11 cellular contexts compared by ENCODE assay signal in genomic region chr22:32533265-32534068, GRCh38. TPM values are rescaled to one million over a fixed set of nuclear protein-coding genes. Genes with fewer than 3 reads are reported as not detected.
DNase-seq lines count a peak whose midpoint lies in the region; ATAC-seq and TF ChIP-seq lines count a peak whose summit lies in the region.
"Had no signal": no experiment of that assay in that cellular context is flagged by ENCODE, and none has a peak within 500 bp of the region (broad histone marks: within the 10 kb centered on the region; RNA-seq: fewer than 3 reads in every experiment).

No MANE protein-coding gene starts in this region.

- no peak for TF ChIP-seq CTCF in chondrocyte (IDR thresholded peaks at IDR 0.05)
- TF ChIP-seq CTCF in lung (IDR thresholded peaks at IDR 0.05; ENCODE audit: control extremely low read depth, extremely low read depth), result no peak
- TF ChIP-seq CTCF in suprapubic skin (IDR thresholded peaks at IDR 0.05), result no peak
- no peak for TF ChIP-seq CTCF in GM13977 (IDR thresholded peaks at IDR 0.05; ENCODE audit: extremely low read depth, insufficient read depth, missing control alignments)
- TF ChIP-seq CTCF in WERI-Rb-1 (IDR thresholded peaks at IDR 0.05; ENCODE audit: low read depth, low read length), result no peak

- no peaks in the 10 kb centered on the region for H3K36me3 ChIP-seq in lung (ENCODE audit: control insufficient read depth in 2 of 2, insufficient read depth in 2 of 2, low read length in 2 of 2)
- H3K36me3 ChIP-seq in suprapubic skin, result no peaks in the 10 kb centered on the region
- H3K36me3 ChIP-seq in WERI-Rb-1, result no peaks in the 10 kb centered on the region

- no peak for TF ChIP-seq POLR2A in suprapubic skin (IDR thresholded peaks at IDR 0.05)

- H3K4me1 Mint-ChIP-seq in chondrocyte (ENCODE audit: low read depth), result peaks cover 49% of the 10 kb centered on the region

- H3K4me3 Mint-ChIP-seq in chondrocyte (ENCODE audit: unreplicated experiment), result no peak overlapping the region
- H3K4me3 Mint-ChIP-seq: activated T-helper 1 cell treated with anti-CD3 and anti-CD28 coated beads, Interleukin-12 subunit alpha, Interleukin-12 subunit beta, Interleukin-2, Interleukin-4 antibody, amounts not matched to agents 30 ng/mL and 10 ng/mL and 1 ng/mL, durations not matched to agents 14 hours and 24 hours and 36 hours had no signal

- ATAC-seq in lung (ENCODE audit: insufficient read depth, low FRiP score) (no peak), GM19467 (IDR thresholded peaks at IDR 0.05; ENCODE audit: unreplicated experiment) (no peak)

- peaks cover 2 to 26% of the 10 kb centered on the region in 2 donors for H3K4me1 ChIP-seq in lung (ENCODE audit: control insufficient read depth in 2 of 2, insufficient read depth in 2 of 2, low read length in 2 of 2)
- H3K4me1 ChIP-seq in suprapubic skin, result peaks cover 62% of the 10 kb centered on the region

- H3K27ac ChIP-seq in lung (ENCODE audit: low read depth in 1 of 2, low read length in 1 of 2) (peak overlapping the region; percentile 56 to 82), suprapubic skin (peak overlapping the region; percentile 77), WERI-Rb-1 (no peak overlapping the region)

- H3K9me3 Mint-ChIP-seq in chondrocyte (ENCODE audit: low read depth), result peaks cover 3% of the 10 kb centered on the region
- H3K9me3 Mint-ChIP-seq: activated T-helper 1 cell treated with anti-CD3 and anti-CD28 coated beads, Interleukin-12 subunit alpha, Interleukin-12 subunit beta, Interleukin-2, Interleukin-4 antibody, amounts not matched to agents 30 ng/mL and 10 ng/mL and 1 ng/mL, durations not matched to agents 14 hours and 24 hours and 36 hours had no signal

- peaks cover 3% of the 10 kb centered on the region for H3K27me3 Mint-ChIP-seq in chondrocyte (ENCODE audit: low read depth)

- no peaks in the 10 kb centered on the region for H3K27me3 ChIP-seq in lung (ENCODE audit: control insufficient read depth, insufficient read depth)
- H3K27me3 ChIP-seq in suprapubic skin, result no peaks in the 10 kb centered on the region
- no peaks in the 10 kb centered on the region for H3K27me3 ChIP-seq in WERI-Rb-1 (ENCODE audit: insufficient read depth, low read depth, severe bottlenecking)

- H3K4me3 ChIP-seq in lung (no peak overlapping the region), suprapubic skin (no peak overlapping the region), WERI-Rb-1 (ENCODE audit: low read depth, low read length) (no peak overlapping the region)

- DNase-seq in M059J (ENCODE audit: low read depth) (peak; percentile 53), chondrocyte (ENCODE audit: low spot score) (no peak), lung (ENCODE audit: low spot score) (no peak), suprapubic skin (ENCODE audit: low spot score in 2 of 2) (no peak), GM13977 (ENCODE audit: low spot score) (no peak), WERI-Rb-1 (no peak)
- DNase-seq in activated CD4-positive, alpha-beta T cell treated with anti-CD3 and anti-CD28 coated beads for 48 hours, result no peak
- DNase-seq: dermis blood vessel endothelial cell, NCI-H187 treated with DMSO at 0.1 percent for 48 hours had no signal

- H3K9me3 ChIP-seq in lung (ENCODE audit: control insufficient read depth in 2 of 2, insufficient read depth in 1 of 2, low read length in 1 of 2) (peaks cover 0 to under 1% of the 10 kb centered on the region in 2 donors), suprapubic skin (no peaks in the 10 kb centered on the region), WERI-Rb-1 (ENCODE audit: severe bottlenecking) (no peaks in the 10 kb centered on the region)

- 88% methylated on average over 14 of the region's 14 CpGs for WGBS in lung, 2 donors
- 75% methylated on average over 14 of the region's 14 CpGs for WGBS in suprapubic skin

- no peaks in the 10 kb centered on the region for H3K36me3 Mint-ChIP-seq in chondrocyte (ENCODE audit: low read depth)

- in situ Hi-C loops in GM13977 (cut with MboI; ENCODE audit: low pct_unique_long_range_greater_than_20kb, low sequenced_read_pairs, unreplicated experiment), result no loop called here

- TF ChIP-seq EP300 in suprapubic skin (IDR thresholded peaks at IDR 0.05), result no peak

- H3K27ac Mint-ChIP-seq in chondrocyte (ENCODE audit: unreplicated experiment), result peak overlapping the region; percentile 78
- H3K27ac Mint-ChIP-seq: activated T-helper 1 cell treated with anti-CD3 and anti-CD28 coated beads, Interleukin-12 subunit alpha, Interleukin-12 subunit beta, Interleukin-2, Interleukin-4 antibody, amounts not matched to agents 30 ng/mL and 10 ng/mL and 1 ng/mL, durations not matched to agents 14 hours and 24 hours and 36 hours had no signal

RNA-seq across cellular contexts. Expression of gene FBXO7, which starts 58.9 kb away (rescaled TPM):
- 84.5 and 91.6 TPM in 2 replicates for total RNA-seq in M059J (2014; rRNA removed; shearing (Covaris generic))
- 76.0 to 76.6 TPM (median 76.3 TPM) in 3 replicates for total RNA-seq in chondrocyte
- total RNA-seq in lung, result 100 to 1,000 TPM in 1 of 2 donors, 10 to 100 TPM in 1; 84.3 to 117 TPM
- 10 to 100 TPM; 48.8 to 59.9 TPM for polyA plus RNA-seq in lung
- 10 to 100 TPM; 59.8 to 87.9 (median 81.8) TPM for total RNA-seq in suprapubic skin
